In the genomic region with DNA sequence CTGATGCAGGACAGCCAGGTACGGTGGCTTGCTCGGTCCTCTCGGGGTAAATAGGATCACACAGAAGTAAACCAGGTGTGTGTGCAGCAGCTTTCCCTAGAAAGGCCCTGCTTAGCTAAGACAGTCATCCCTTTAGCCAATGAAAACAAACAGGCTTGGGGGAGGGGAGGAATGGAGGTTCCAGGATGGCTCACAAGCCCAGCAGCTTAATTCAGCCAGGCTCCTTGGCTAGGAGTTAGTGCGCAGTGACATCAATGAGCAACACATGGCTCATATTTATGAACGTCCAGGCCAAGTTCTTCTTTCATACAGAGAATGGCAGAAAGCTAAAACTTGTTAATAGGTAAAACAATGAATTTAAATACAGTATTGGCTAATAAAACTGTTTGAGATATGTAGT, we compare ENCODE assay signal across 25 cellular contexts. TPM values are rescaled to one million over a fixed set of nuclear protein-coding genes. Genes with fewer than 3 reads are reported as not detected.
DNase-seq lines count a peak whose midpoint lies in the region; ATAC-seq and TF ChIP-seq lines count a peak whose summit lies in the region.
"Had no signal": no experiment of that assay in that cellular context is flagged by ENCODE, and none has a peak within 500 bp of the region (broad histone marks: within the 10 kb centered on the region; RNA-seq: fewer than 3 reads in every experiment).

No MANE protein-coding gene starts in this region.

- intact Hi-C loops in IMR-90 (cut with micrococcal nuclease) = no loop called here

- H3K9ac ChIP-seq in IMR-90 (ENCODE audit: low read depth, low read length) = no peak overlapping the region

- H2BK5ac ChIP-seq in IMR-90 (ENCODE audit: low read depth, low read length, poor library complexity, severe bottlenecking) = no peak overlapping the region

- peaks cover 36% of the 10 kb centered on the region for H4K20me1 ChIP-seq in IMR-90 (ENCODE audit: insufficient read depth, low read length)

- H3K79me1 ChIP-seq in IMR-90 (ENCODE audit: low read depth in 1 of 2, low read length in 2 of 2) = peaks cover 33 to 78% of the 10 kb centered on the region in 2 experiments

- H3K4me2 ChIP-seq in IMR-90 (ENCODE audit: low read depth, low read length) = no peak overlapping the region
- H3K4me2 ChIP-seq: GM23338, smooth muscle cell had no signal

- no peaks in the 10 kb centered on the region for H3K4me1 Mint-ChIP-seq in nephron progenitor cell
- H3K4me1 Mint-ChIP-seq: brain, GM23338, nephron had no signal

- no peak overlapping the region for H2AK5ac ChIP-seq in IMR-90 (ENCODE audit: low read depth, low read length)

- POLR2A ChIA-PET in IMR-90 (lab: Charles Lee; ENCODE audit: unreplicated experiment) = no interaction called here

- H2AK9ac ChIP-seq in IMR-90 (replicated peaks; ENCODE audit: low read depth, low read length, poor library complexity) = peak overlapping the region; percentile 51

- no peak overlapping the region for H4K91ac ChIP-seq in IMR-90 (ENCODE audit: insufficient read depth, low read depth, low read length)

- no peak overlapping the region for H3K14ac ChIP-seq in IMR-90 (replicated peaks; ENCODE audit: low read depth, low read length)

- no peaks in the 10 kb centered on the region for H3K27me3 Mint-ChIP-seq in nephron progenitor cell (ENCODE audit: low read depth, poor library complexity)
- H3K27me3 Mint-ChIP-seq: activated CD4-positive, alpha-beta memory T cell treated with anti-CD3 and anti-CD28 coated beads, Interleukin-2, amount 10 ng/mL, durations not matched to agents 7 days and 5 days; brain; CD4-positive, alpha-beta T cell had no signal

- ATAC-seq in IMR-90 (ENCODE audit: low read depth) = peak; percentile 63
- no peak for ATAC-seq in HG02938 (IDR thresholded peaks at IDR 0.05; ENCODE audit: unreplicated experiment)
- ATAC-seq in GM21381 (IDR thresholded peaks at IDR 0.05; ENCODE audit: unreplicated experiment) = no peak
- ATAC-seq: GM23338, K562 had no signal

- H3K27me3 ChIP-seq in IMR-90 (ENCODE audit: control insufficient read depth, insufficient read depth, low read length) = no peaks in the 10 kb centered on the region
- H3K27me3 ChIP-seq: ovary, upper lobe of right lung had no signal

- TF ChIP-seq POLR2A in IMR-90 (IDR thresholded peaks at IDR 0.05; ENCODE audit: low read depth, low read length) = no peak

- H2BK20ac ChIP-seq in IMR-90 (ENCODE audit: low read depth, low read length) = no peak overlapping the region

- in situ Hi-C loops in IMR-90 (cut with MboI; ENCODE audit: low sequenced_read_pairs) (no loop called here), astrocyte of the spinal cord (cut with HindIII; ENCODE audit: low sequenced_read_pairs) (no loop called here)

- no peak for TF ChIP-seq RAD21 in IMR-90 (IDR thresholded peaks at IDR 0.05; ENCODE audit: low read length)

- no peak overlapping the region for H2AFZ ChIP-seq in IMR-90 (replicated peaks; ENCODE audit: low read length, poor library complexity)
- H2AFZ ChIP-seq: GM23338 had no signal

- peaks cover 11% of the 10 kb centered on the region for H3K4me1 ChIP-seq in IMR-90 (ENCODE audit: control insufficient read depth, insufficient read depth, low read length)
- H3K4me1 ChIP-seq: upper lobe of right lung had no signal

- H3K36me3 ChIP-seq in IMR-90 (ENCODE audit: control insufficient read depth, insufficient read depth, low read length) = peaks cover 66% of the 10 kb centered on the region
- H3K36me3 ChIP-seq: ovary had no signal

- H3K23ac ChIP-seq in IMR-90 (ENCODE audit: low read depth, low read length) = no peak overlapping the region

- TF ChIP-seq CTCF in IMR-90 (conservative IDR thresholded peaks at IDR 0.05; ENCODE audit: low read depth, low read length) = no peak
- no peak for TF ChIP-seq CTCF in astrocyte of the spinal cord (IDR thresholded peaks at IDR 0.05; ENCODE audit: low read depth, low read length)
- TF ChIP-seq CTCF in nephron progenitor cell (IDR thresholded peaks at IDR 0.05) = no peak

- BruUV-seq in IMR-90 (replicated peaks; lab: Mats Ljungman, UMichigan) = no TSS peak

- H3K4me3 ChIP-seq in IMR-90 (ENCODE audit: insufficient read depth, low read depth, low read length) = no peak overlapping the region
- no peak overlapping the region for H3K4me3 ChIP-seq in astrocyte of the spinal cord (ENCODE audit: low read depth, low read length)
- H3K4me3 ChIP-seq: GM23338, K562, ovary, smooth muscle cell, upper lobe of right lung had no signal

- H3K9me3 Mint-ChIP-seq in nephron progenitor cell = no peaks in the 10 kb centered on the region
- H3K9me3 Mint-ChIP-seq: activated CD4-positive, alpha-beta memory T cell treated with anti-CD3 and anti-CD28 coated beads, Interleukin-2, amount 10 ng/mL, durations not matched to agents 7 days and 5 days; brain; CD4-positive, alpha-beta T cell; GM23338; nephron had no signal

- WGBS in IMR-90 (ENCODE audit: extremely low coverage in 2 of 2, insufficient read length in 1 of 2), 2 experiments = no CpG with 5 or more reads among the region's 5 CpGs

- peaks cover 20% of the 10 kb centered on the region for H3K9me1 ChIP-seq in IMR-90 (ENCODE audit: insufficient read depth, low read length)

- H2BK15ac ChIP-seq in IMR-90 (ENCODE audit: low read depth, low read length) = no peak overlapping the region

- H3K56ac ChIP-seq in IMR-90 (ENCODE audit: extremely low read depth, insufficient read depth, low read length) = no peak overlapping the region

- H3K18ac ChIP-seq in IMR-90 (ENCODE audit: low read depth, low read length) = no peak overlapping the region

- dilution Hi-C loops in IMR-90 (cut with HindIII; ENCODE audit: low sequenced_read_pairs, unreplicated experiment) = no loop called here

- no peaks in the 10 kb centered on the region for H3K9me3 ChIP-seq in IMR-90 (ENCODE audit: control insufficient read depth, insufficient read depth, low read length)
- H3K9me3 ChIP-seq: ovary, upper lobe of right lung had no signal

- no peak overlapping the region for H3K4ac ChIP-seq in IMR-90 (ENCODE audit: low read depth, low read length)

- H3K27ac Mint-ChIP-seq in nephron progenitor cell = peak overlapping the region; percentile 87
- H3K27ac Mint-ChIP-seq: activated CD4-positive, alpha-beta memory T cell treated with anti-CD3 and anti-CD28 coated beads, Interleukin-2, amount 10 ng/mL, durations not matched to agents 7 days and 5 days; CD4-positive, alpha-beta T cell; GM23338; nephron had no signal

- no peak overlapping the region for H4K8ac ChIP-seq in IMR-90 (ENCODE audit: low read depth in 2 of 2, low read length in 2 of 2)

- H3K4me3 Mint-ChIP-seq in nephron progenitor cell = no peak overlapping the region
- H3K4me3 Mint-ChIP-seq: activated CD4-positive, alpha-beta memory T cell treated with anti-CD3 and anti-CD28 coated beads, Interleukin-2, amount 10 ng/mL, durations not matched to agents 7 days and 5 days; brain; CD4-positive, alpha-beta T cell; GM23338; nephron had no signal

- H4K5ac ChIP-seq in IMR-90 (ENCODE audit: low read depth, low read length) = no peak overlapping the region

- CTCF ChIA-PET in IMR-90 (lab: Yijun Ruan, JAX) = no interaction called here

- no peak overlapping the region for H2BK120ac ChIP-seq in IMR-90 (ENCODE audit: low read depth, low read length)

- H3K36me3 Mint-ChIP-seq in nephron progenitor cell (ENCODE audit: low read depth) = peaks cover 57% of the 10 kb centered on the region

- peak; percentile 20 for DNase-seq in AG20443 (ENCODE audit: low spot score)
- peak; percentile 94 for DNase-seq in IMR-90
- DNase-seq in astrocyte of the spinal cord (ENCODE audit: low read depth, low spot score) = peak; percentile 51
- no peak for DNase-seq in nephron progenitor cell
- DNase-seq in dedifferentiated amniotic fluid mesenchymal stem cell (ENCODE audit: extremely low spot score) = no peak
- no peak for DNase-seq in stimulated activated CD4-positive, alpha-beta T cell treated with anti-CD3 and anti-CD28 coated beads, Interleukin-4, amount 100 ng/mL, for 24 hours
- DNase-seq: activated CD4-positive, alpha-beta memory T cell treated with anti-CD3 and anti-CD28 coated beads, Interleukin-2, amount 10 ng/mL, durations not matched to agents 7 days and 5 days; activated CD4-positive, alpha-beta T cell treated with anti-CD3 and anti-CD28 coated beads for 1 hour; activated effector memory CD4-positive, alpha-beta T cell treated with anti-CD3 and anti-CD28 coated beads, Interleukin-2, amount 50 U/mL, for 16 hours; CD4-positive, alpha-beta T cell; MM.1S; NCI-H2029 treated with DMSO at 0.1 percent for 48 hours; NCI-H2227 treated with DMSO at 0.1 percent for 48 hours; NCI-H69; ovary; stimulated activated CD4-positive, alpha-beta T cell treated with anti-CD3 and anti-CD28 coated beads, Interleukin-2, amount 100 ng/mL, for 24 hours; substantia nigra; upper lobe of right lung had no signal

- no peak overlapping the region for H3K27ac ChIP-seq in IMR-90 (ENCODE audit: insufficient read depth, low read length)
- H3K27ac ChIP-seq: ovary, upper lobe of right lung had no signal

TF ChIP-seq in IMR-90, 13 proteins besides CTCF, POLR2A, EP300 and RAD21:
- TF ChIP-seq MXI1 (IDR thresholded peaks at IDR 0.05; ENCODE audit: borderline replicate concordance, low read depth, low read length) (peak; percentile 57; the same call in 1 of the 2 replicates), RCOR1 (IDR thresholded peaks at IDR 0.05; ENCODE audit: insufficient replicate concordance, low read length) (peak; percentile 60), SMC3 (IDR thresholded peaks at IDR 0.05; ENCODE audit: low read depth, low read length) (no peak)

RNA-seq across cellular contexts. Expression of gene IAH1, which starts 10.2 kb away (rescaled TPM):
- 58.6 and 89.8 TPM in 2 replicates for total RNA-seq in IMR-90 (2012; rRNA removed)
- 74.3 and 84.5 TPM in 2 replicates for polyA plus RNA-seq in IMR-90 (2012; rRNA removed)
- polyA plus RNA-seq in IMR-90 (2012; cell fraction: cytosol; rRNA removed) = 35.1 and 39.0 TPM in 2 replicates
- polyA plus RNA-seq in IMR-90 (2012; cell fraction: nucleus; rRNA removed; ENCODE audit: low replicate concordance) = 9.4 and 49.6 TPM in 2 replicates

Comparison
In these comparisons a context has a peak if more than half of its experiments do, and no peak if none do; other contexts are left out.
1. DNase-seq: peak in AG20443 (single experiment), IMR-90 (single experiment) and astrocyte of the spinal cord (single experiment); none in nephron progenitor cell (single experiment), dedifferentiated amniotic fluid mesenchymal stem cell (single experiment) and stimulated activated CD4-positive, alpha-beta T cell treated with anti-CD3 and anti-CD28 coated beads, Interleukin-4, amount 100 ng/mL, for 24 hours (single experiment).